Comparison of ENCODE assay signal across 9 cellular contexts in genomic region chr22:35971418-35972119, GRCh38. TPM values are rescaled to one million over a fixed set of nuclear protein-coding genes. Genes with fewer than 3 reads are reported as not detected.
A peak's percentile ranks its signal among the peaks of the same experiment; 100 is the strongest.
DNase-seq lines count a peak whose midpoint lies in the region; ATAC-seq and TF ChIP-seq lines count a peak whose summit lies in the region.
"Had no signal": no experiment of that assay in that cellular context is flagged by ENCODE, and none has a peak within 500 bp of the region (broad histone marks: within the 10 kb centered on the region; RNA-seq: fewer than 3 reads in every experiment).

No MANE protein-coding gene starts in this region.

- H3K4me3 ChIP-seq in GM23248: peak overlapping the region; percentile 55
- H3K4me3 ChIP-seq in SK-N-SH (ENCODE audit: low read depth in 2 of 2, low read length in 1 of 2): peak overlapping the region; percentile 19 to 45; a peak in 3 of 4 replicates
- no peak overlapping the region for H3K4me3 ChIP-seq in cardiac muscle cell
- H3K4me3 ChIP-seq in CD8-positive, alpha-beta memory T cell (ENCODE audit: low read length): no peak overlapping the region

- H3K36me3 ChIP-seq in GM23248 (ENCODE audit: low read depth) (no peaks in the 10 kb centered on the region), SK-N-SH (replicated peaks in 1 of 2; ENCODE audit: control insufficient read depth in 1 of 2, insufficient read depth in 2 of 2, low read length in 1 of 2) (no peaks in the 10 kb centered on the region), cardiac muscle cell (no peaks in the 10 kb centered on the region)
- no peaks in the 10 kb centered on the region for H3K36me3 ChIP-seq in CD8-positive, alpha-beta memory T cell (ENCODE audit: insufficient read depth, low read length)

- H3K4me2 ChIP-seq in GM23248 (ENCODE audit: unreplicated experiment) (peak overlapping the region; percentile 87), SK-N-SH (peak overlapping the region; percentile 71)

- in situ Hi-C loops in GM23248 (cut with MboI): no loop called here

- H3K4me1 Mint-ChIP-seq in CD8-positive, alpha-beta memory T cell: no peaks in the 10 kb centered on the region

- H3K9ac ChIP-seq in GM23248 (peak overlapping the region; percentile 43), SK-N-SH (peak overlapping the region; percentile 71; the same call in 1 of the 2 replicates)

- WGBS in GM23248 (ENCODE audit: low coverage in 1 of 2, low lambda C conversion rate in 2 of 2, missing lambda C conversion rate in 2 of 2), 2 experiments: 0 to 1% methylated on average over 3 of the region's 3 CpGs
- 8% methylated on average over 3 of the region's 3 CpGs for WGBS in SK-N-SH (ENCODE audit: low lambda C conversion rate)

- H3K9me3 ChIP-seq in GM23248 (ENCODE audit: low read depth) (no peaks in the 10 kb centered on the region), SK-N-SH (no peaks in the 10 kb centered on the region), cardiac muscle cell (ENCODE audit: low read depth) (no peaks in the 10 kb centered on the region)
- H3K9me3 ChIP-seq in CD8-positive, alpha-beta memory T cell (ENCODE audit: low read length): no peaks in the 10 kb centered on the region

- H3F3A ChIP-seq in GM23248 (ENCODE audit: insufficient read depth) (peaks cover 89% of the 10 kb centered on the region), SK-N-SH (replicated peaks; ENCODE audit: insufficient read depth) (peaks cover 65% of the 10 kb centered on the region)

- H3K27me3 ChIP-seq in GM23248 (replicated peaks; ENCODE audit: insufficient read depth) (no peaks in the 10 kb centered on the region), SK-N-SH (ENCODE audit: insufficient read depth) (no peaks in the 10 kb centered on the region), cardiac muscle cell (no peaks in the 10 kb centered on the region)
- H3K27me3 ChIP-seq in CD8-positive, alpha-beta memory T cell (ENCODE audit: insufficient read depth, low read length, poor library complexity, severe bottlenecking): no peaks in the 10 kb centered on the region

- TF ChIP-seq CTCF in SK-N-SH (IDR thresholded peaks at IDR 0.05): no peak
- no peak for TF ChIP-seq CTCF in cardiac muscle cell (IDR thresholded peaks at IDR 0.05; ENCODE audit: low read depth, low read length)

- peaks cover 0 to 3% (median 0%) of the 10 kb centered on the region in 3 donors for H3K36me3 Mint-ChIP-seq in CD8-positive, alpha-beta memory T cell

- peak overlapping the region in 1 of 8 donors; percentile 0 for H3K27ac Mint-ChIP-seq in CD8-positive, alpha-beta memory T cell

- H4K20me1 ChIP-seq in GM23248 (ENCODE audit: insufficient read depth): no peaks in the 10 kb centered on the region
- peaks cover 3% of the 10 kb centered on the region; the same call in 1 of the 2 replicates for H4K20me1 ChIP-seq in SK-N-SH (ENCODE audit: insufficient read depth)

- H3K4me1 ChIP-seq in GM23248 (ENCODE audit: insufficient read depth) (peaks cover 78% of the 10 kb centered on the region), SK-N-SH (ENCODE audit: control insufficient read depth in 1 of 2, insufficient read depth in 2 of 2, low read depth in 1 of 2, low read length in 1 of 2) (peaks cover 66 to 93% of the 10 kb centered on the region in 2 experiments), cardiac muscle cell (ENCODE audit: low read depth) (peaks cover 53% of the 10 kb centered on the region)
- H3K4me1 ChIP-seq in CD8-positive, alpha-beta memory T cell (ENCODE audit: insufficient read depth, low read length): no peaks in the 10 kb centered on the region

- DNase-seq in GM23248: peak; percentile 92
- DNase-seq in SK-N-SH: peak; percentile 65
- peak; percentile 37 to 89 for DNase-seq in cardiac muscle cell (ENCODE audit: low read depth in 1 of 2, low spot score in 1 of 2)
- peak; percentile 85 for DNase-seq in stromal cell of bone marrow (ENCODE audit: low read depth)
- DNase-seq in amygdala (lab: John Stamatoyannopoulos, UW): no peak
- no peak for DNase-seq in CD8-positive, alpha-beta memory T cell
- DNase-seq: cerebellar nuclear complex had no signal

- H3K9me3 Mint-ChIP-seq in CD8-positive, alpha-beta memory T cell: no peaks in the 10 kb centered on the region

- ATAC-seq in GM21723 (IDR thresholded peaks at IDR 0.05; ENCODE audit: unreplicated experiment) (no peak), GM18519 (IDR thresholded peaks at IDR 0.05; ENCODE audit: low FRiP score, unreplicated experiment) (no peak)

- POLR2A ChIA-PET in SK-N-SH (lab: Yijun Ruan, JAX): interaction anchor here (0.6 to 1.7 kb wide), 9 partner anchors 10 to 94 kb away, joined by 3 to 12 read pairs (median 5); no protein-coding TSS in a partner anchor
- POLR2A ChIA-PET in CD8-positive, alpha-beta memory T cell (lab: Charles Lee): no interaction called here

- no peaks in the 10 kb centered on the region for H3K9me2 ChIP-seq in GM23248 (ENCODE audit: insufficient read depth)
- no peaks in the 10 kb centered on the region for H3K9me2 ChIP-seq in SK-N-SH

- TF ChIP-seq EP300 in SK-N-SH (IDR thresholded peaks at IDR 0.05; ENCODE audit: borderline replicate concordance in 1 of 2, low read depth in 1 of 2, low read length in 1 of 2): peak; percentile 92

- peaks cover 84% of the 10 kb centered on the region for H3K79me2 ChIP-seq in GM23248 (ENCODE audit: insufficient read depth)
- H3K79me2 ChIP-seq in SK-N-SH (ENCODE audit: insufficient read depth): peaks cover 83% of the 10 kb centered on the region

- H2AFZ ChIP-seq in GM23248 (no peak overlapping the region), SK-N-SH (ENCODE audit: low read depth) (no peak overlapping the region)

- H3K4me3 Mint-ChIP-seq in CD8-positive, alpha-beta memory T cell: no peak overlapping the region

- CTCF ChIA-PET in SK-N-SH (lab: Yijun Ruan, JAX): interaction anchor here (1.0 to 7.6 kb wide), 6 partner anchors 12 to 95 kb away, joined by 3 to 51 read pairs (median 7); no protein-coding TSS in a partner anchor
- CTCF ChIA-PET in CD8-positive, alpha-beta memory T cell (lab: Charles Lee): no interaction called here

- H3K27me3 Mint-ChIP-seq in CD8-positive, alpha-beta memory T cell: peaks cover 16 to 39% of the 10 kb centered on the region in 2 donors

- peak; percentile 38; the same call in 1 of the 2 replicates for TF ChIP-seq RAD21 in SK-N-SH (IDR thresholded peaks at IDR 0.05; ENCODE audit: low read length)

- H3K27ac ChIP-seq in GM23248 (peak overlapping the region; percentile 78), SK-N-SH (ENCODE audit: low read depth in 2 of 2, low read length in 1 of 2) (peak overlapping the region; percentile 96 to 100), cardiac muscle cell (peak overlapping the region; percentile 46)
- H3K27ac ChIP-seq in CD8-positive, alpha-beta memory T cell (ENCODE audit: low read depth, low read length): no peak overlapping the region

TF ChIP-seq in SK-N-SH, 30 proteins besides CTCF, POLR2A, EP300 and RAD21 (continues in another document):
- peak; percentile 74 for TF ChIP-seq JUND (IDR thresholded peaks at IDR 0.05)
- TF ChIP-seq FOXM1 (IDR thresholded peaks at IDR 0.05; ENCODE audit: low read depth): peak; percentile 87
- TF ChIP-seq TCF12 (IDR thresholded peaks at IDR 0.05): peak; percentile 99
- 0 out of 2 replicates have a peak, but pooled peaks have one; percentile 26 for TF ChIP-seq GABPA (IDR thresholded peaks at IDR 0.05; ENCODE audit: low read depth)
- no peak for TF ChIP-seq IRF3 (IDR thresholded peaks at IDR 0.05; ENCODE audit: low read depth, low read length)
- TF ChIP-seq SMC3 (IDR thresholded peaks at IDR 0.05; ENCODE audit: low read depth, low read length): no peak; the same call in 1 of the 2 replicates
- TF ChIP-seq NFIC (IDR thresholded peaks at IDR 0.05; ENCODE audit: borderline replicate concordance): peak; percentile 54; the same call in 1 of the 2 replicates
- peak; percentile 78 for TF ChIP-seq CHD2 (IDR thresholded peaks at IDR 0.05; ENCODE audit: low read length, partially characterized antibody)
- TF ChIP-seq FOXJ3 (CRISPR knock-in tag; IDR thresholded peaks at IDR 0.05): no peak
- 0 out of 2 replicates have a peak, but pooled peaks have one; percentile 27 for TF ChIP-seq YY1 (IDR thresholded peaks at IDR 0.05; ENCODE audit: low read depth)
- TF ChIP-seq NRF1 (IDR thresholded peaks at IDR 0.05; ENCODE audit: low read depth, low read length): no peak
- TF ChIP-seq SIN3A (IDR thresholded peaks at IDR 0.05; ENCODE audit: borderline replicate concordance, low read depth, low read length): no peak
- TF ChIP-seq RCOR1 (IDR thresholded peaks at IDR 0.05; ENCODE audit: low read length): peak; percentile 86
- peak; percentile 71 for TF ChIP-seq RXRA (IDR thresholded peaks at IDR 0.05; ENCODE audit: borderline replicate concordance, low read depth)
- TF ChIP-seq GATA2 (CRISPR knock-in tag; IDR thresholded peaks at IDR 0.05): no peak
- TF ChIP-seq USF1 (IDR thresholded peaks at IDR 0.05; ENCODE audit: borderline replicate concordance, low read depth): no peak
- peak; percentile 56 for TF ChIP-seq TAF1 (IDR thresholded peaks at IDR 0.05; ENCODE audit: borderline replicate concordance, low read depth, low read length)

RNA-seq across cellular contexts. Expression of gene RBFOX2, which starts 57.1 kb away (rescaled TPM):
- 136 and 139 TPM in 2 replicates for total RNA-seq in GM23248 (2014; rRNA removed; shearing (Covaris generic))
- 127 and 135 TPM in 2 replicates for polyA plus RNA-seq in GM23248 (2016; fragmentation: Nextera tagmentation; extraction: Ambion mirVana)
- polyA plus RNA-seq in SK-N-SH (2012; rRNA removed): 115 and 151 TPM in 2 replicates
- 92.8 and 114 TPM in 2 replicates for polyA plus RNA-seq in SK-N-SH (2012; cell fraction: cytosol; rRNA removed)
- 125 and 168 TPM in 2 replicates for polyA plus RNA-seq in SK-N-SH (2012; cell fraction: nucleus; rRNA removed)
- total RNA-seq in cardiac muscle cell: 332 and 339 TPM in 2 replicates
- polyA plus RNA-seq in cardiac muscle cell: 299 and 399 TPM in 2 replicates
- 1 to 10 TPM; 6.1 to 7.1 TPM for total RNA-seq in CD8-positive, alpha-beta memory T cell
- polyA plus RNA-seq in CD8-positive, alpha-beta memory T cell: 0.86 TPM

Comparison
In these comparisons a context has a peak if more than half of its experiments do, and no peak if none do; other contexts are left out.
1. DNase-seq: peak in GM23248 (single experiment), SK-N-SH (single experiment), cardiac muscle cell (2 of 2) and stromal cell of bone marrow (single experiment); none in amygdala (0 of 56) and CD8-positive, alpha-beta memory T cell (0 of 5).
2. H3K4me3 ChIP-seq: peak in GM23248 (single experiment) and SK-N-SH (2 of 2); none in cardiac muscle cell (single experiment) and CD8-positive, alpha-beta memory T cell (single experiment).
3. RNA of gene RBFOX2, which starts 57.1 kb away (polyA plus RNA-seq): 299 to 399 TPM in cardiac muscle cell, 127 to 135 TPM in GM23248 and 92.8 to 168 TPM in SK-N-SH; 0.86 TPM in CD8-positive, alpha-beta memory T cell (single experiment); every median in the first group is over 10 times any median in the second.